9 cellular contexts compared by ENCODE assay signal in the genomic region with DNA sequence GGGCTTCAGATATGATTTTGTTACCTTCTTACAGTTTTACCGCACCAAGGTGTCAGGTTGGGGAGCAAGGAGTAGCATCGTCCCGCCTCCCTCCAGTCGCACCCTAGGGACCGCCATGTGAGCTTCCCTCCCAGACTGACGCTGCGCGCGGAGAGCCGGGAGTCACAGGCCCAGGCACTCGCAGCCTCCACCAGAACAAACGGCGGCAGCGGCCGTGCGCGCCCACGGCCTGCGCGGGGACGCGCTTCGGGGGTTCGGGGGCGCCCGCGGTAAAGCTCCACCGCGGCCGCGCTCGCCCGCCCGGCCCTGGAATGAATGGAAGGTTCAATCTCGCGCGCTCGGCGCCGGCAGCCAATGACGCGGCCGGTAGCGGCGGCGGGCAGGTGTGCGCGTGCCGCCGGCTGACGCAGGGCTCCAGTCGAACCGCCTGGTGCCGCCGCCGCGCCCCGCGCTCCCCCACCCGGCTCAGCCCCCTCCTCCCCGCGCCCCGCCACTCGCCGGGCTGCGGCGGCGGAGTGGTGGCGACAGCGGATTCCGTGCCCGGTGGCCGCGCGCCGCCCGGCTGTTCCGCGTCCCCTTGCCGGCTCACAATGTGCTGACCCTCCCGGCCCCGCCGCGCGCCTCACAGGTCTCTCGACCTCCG. TPM values are rescaled to one million over a fixed set of nuclear protein-coding genes. Genes with fewer than 3 reads are reported as not detected.
DNase-seq lines count a peak whose midpoint lies in the region; ATAC-seq and TF ChIP-seq lines count a peak whose summit lies in the region.
"Had no signal": no experiment of that assay in that cellular context is flagged by ENCODE, and none has a peak within 500 bp of the region (broad histone marks: within the 10 kb centered on the region; RNA-seq: fewer than 3 reads in every experiment).

No MANE protein-coding gene starts in this region.

- peak overlapping the region; percentile 77 for H3K4me3 ChIP-seq in WERI-Rb-1 (ENCODE audit: low read depth, low read length)
- no peak overlapping the region for H3K4me3 ChIP-seq in HAP-1

- H3K9me3 ChIP-seq in WERI-Rb-1 (ENCODE audit: severe bottlenecking): no peaks in the 10 kb centered on the region
- H3K9me3 ChIP-seq in CD4-positive, alpha-beta T cell (ENCODE audit: control insufficient read depth, low read length): no peaks in the 10 kb centered on the region
- no peaks in the 10 kb centered on the region for H3K9me3 ChIP-seq in HAP-1

- H3K4me1 Mint-ChIP-seq in Calu3 (ENCODE audit: low read depth, unreplicated experiment): no peaks in the 10 kb centered on the region
- H3K4me1 Mint-ChIP-seq in CD4-positive, alpha-beta T cell (ENCODE audit: low read depth): peaks cover 12% of the 10 kb centered on the region
- H3K4me1 Mint-ChIP-seq in activated CD4-positive, alpha-beta memory T cell treated with anti-CD3 and anti-CD28 coated beads for 36 hours (ENCODE audit: low read depth): peaks cover 5% of the 10 kb centered on the region

- H3K27me3 ChIP-seq in WERI-Rb-1 (ENCODE audit: insufficient read depth, low read depth, severe bottlenecking) (no peaks in the 10 kb centered on the region), HAP-1 (ENCODE audit: low read depth) (no peaks in the 10 kb centered on the region)
- H3K27me3 ChIP-seq in CD4-positive, alpha-beta T cell (ENCODE audit: control insufficient read depth, insufficient read depth, low read length): peaks cover 64% of the 10 kb centered on the region

- in situ Hi-C loops in HAP-1 (cut with MboI; ENCODE audit: low sequenced_read_pairs): no loop called here

- H3K27ac Mint-ChIP-seq in Calu3 (ENCODE audit: unreplicated experiment): no peak overlapping the region
- H3K27ac Mint-ChIP-seq in CD4-positive, alpha-beta T cell: no peak overlapping the region
- no peak overlapping the region for H3K27ac Mint-ChIP-seq in activated CD4-positive, alpha-beta memory T cell treated with anti-CD3 and anti-CD28 coated beads for 36 hours

- peaks cover 8% of the 10 kb centered on the region for H3K36me3 Mint-ChIP-seq in Calu3 (ENCODE audit: insufficient read depth, unreplicated experiment)
- H3K36me3 Mint-ChIP-seq in CD4-positive, alpha-beta T cell (ENCODE audit: low read depth): no peaks in the 10 kb centered on the region
- H3K36me3 Mint-ChIP-seq in activated CD4-positive, alpha-beta memory T cell treated with anti-CD3 and anti-CD28 coated beads for 36 hours: peaks cover 2% of the 10 kb centered on the region

- no peaks in the 10 kb centered on the region for H3K9me3 Mint-ChIP-seq in Calu3 (ENCODE audit: low read depth, unreplicated experiment)
- peaks cover 3% of the 10 kb centered on the region for H3K9me3 Mint-ChIP-seq in CD4-positive, alpha-beta T cell
- H3K9me3 Mint-ChIP-seq in activated CD4-positive, alpha-beta memory T cell treated with anti-CD3 and anti-CD28 coated beads for 36 hours: no peaks in the 10 kb centered on the region

- no peak for TF ChIP-seq CTCF in Calu3 (IDR thresholded peaks at IDR 0.05; ENCODE audit: unreplicated experiment)
- TF ChIP-seq CTCF in WERI-Rb-1 (IDR thresholded peaks at IDR 0.05; ENCODE audit: low read depth, low read length): no peak
- no peak for TF ChIP-seq CTCF in CD4-positive, alpha-beta T cell (IDR thresholded peaks at IDR 0.05)

- H3K36me3 ChIP-seq in WERI-Rb-1 (peaks cover 3% of the 10 kb centered on the region; the same call in 1 of the 2 replicates), HAP-1 (replicated peaks) (no peaks in the 10 kb centered on the region)

- POLR2A ChIA-PET in CD4-positive, alpha-beta T cell (lab: Charles Lee): no interaction called here
- POLR2A ChIA-PET in activated CD4-positive, alpha-beta memory T cell treated with anti-CD3 and anti-CD28 coated beads for 36 hours (lab: Charles Lee): no interaction called here

- H3K27me3 Mint-ChIP-seq in Calu3 (ENCODE audit: unreplicated experiment): no peaks in the 10 kb centered on the region
- H3K27me3 Mint-ChIP-seq in CD4-positive, alpha-beta T cell: peaks cover 64% of the 10 kb centered on the region
- peaks cover 42% of the 10 kb centered on the region for H3K27me3 Mint-ChIP-seq in activated CD4-positive, alpha-beta memory T cell treated with anti-CD3 and anti-CD28 coated beads for 36 hours

- peak overlapping the region; percentile 82 for H3K4me3 Mint-ChIP-seq in Calu3 (ENCODE audit: low read depth, unreplicated experiment)
- H3K4me3 Mint-ChIP-seq in CD4-positive, alpha-beta T cell: no peak overlapping the region
- no peak overlapping the region for H3K4me3 Mint-ChIP-seq in activated CD4-positive, alpha-beta memory T cell treated with anti-CD3 and anti-CD28 coated beads for 36 hours

- peak overlapping the region; percentile 99 for H3K27ac ChIP-seq in WERI-Rb-1
- H3K27ac ChIP-seq in CD4-positive, alpha-beta T cell (ENCODE audit: low read depth, low read length): no peak overlapping the region

- no peak for ATAC-seq in CD4-positive, alpha-beta T cell (ENCODE audit: poor library complexity)

- H3K4me1 ChIP-seq in HAP-1: peaks cover 6% of the 10 kb centered on the region

- DNase-seq in Calu3 (no peak), WERI-Rb-1 (peak; percentile 91), head of caudate nucleus (peak in 41 of 42 donors; percentile 13 to 86 (median 69)), occipital lobe (lab: John Stamatoyannopoulos, UW) (peak; percentile 9), OCI-M2 (lab: John Stamatoyannopoulos, UW; ENCODE audit: unreplicated experiment) (no peak), HAP-1 (ENCODE audit: low spot score in 2 of 2) (no peak)
- DNase-seq in CD4-positive, alpha-beta T cell: no peak
- no peak for DNase-seq in activated CD4-positive, alpha-beta memory T cell treated with anti-CD3 and anti-CD28 coated beads for 36 hours

- intact Hi-C loops in Calu3 (cut with micrococcal nuclease; ENCODE audit: unreplicated experiment): no loop called here
- intact Hi-C loops in head of caudate nucleus (cut with DNase I): no loop called here
- intact Hi-C loops in CD4-positive, alpha-beta T cell (cut with DNase I, micrococcal nuclease): no loop called here
- intact Hi-C loops in activated CD4-positive, alpha-beta memory T cell treated with anti-CD3 and anti-CD28 coated beads for 36 hours (cut with micrococcal nuclease): loop anchor here (10.0 kb wide), 1 partner anchor 146 kb away; no protein-coding TSS in a partner anchor

- no TSS peak for BruUV-seq in Calu3 (replicated peaks; lab: Mats Ljungman, UMichigan)

- CTCF ChIA-PET in Calu3 (lab: Charles Lee): no interaction called here
- CTCF ChIA-PET in CD4-positive, alpha-beta T cell (lab: Charles Lee): no interaction called here
- CTCF ChIA-PET in activated CD4-positive, alpha-beta memory T cell treated with anti-CD3 and anti-CD28 coated beads for 36 hours (lab: Charles Lee): interaction anchor here (0.6 to 1.6 kb wide), 3 partner anchors 16 to 151 kb away, joined by 3 to 6 read pairs (median 3); no protein-coding TSS in a partner anchor

RNA-seq across cellular contexts. Expression of a gene that starts 16.5 kb away (rescaled TPM):
- total RNA-seq in Calu3 (2022) (not detected in 2 replicates), occipital lobe (0.16 TPM)
- not detected for total RNA-seq in CD4-positive, alpha-beta T cell
- total RNA-seq in activated CD4-positive, alpha-beta memory T cell treated with anti-CD3 and anti-CD28 coated beads for 36 hours: not detected
- total RNA-seq: kidney had no signal

Comparison
In these comparisons a context has a peak if more than half of its experiments do, and no peak if none do; other contexts are left out.
1. DNase-seq: peak in WERI-Rb-1 (single experiment), head of caudate nucleus (41 of 42) and occipital lobe (single experiment); none in Calu3 (single experiment), CD4-positive, alpha-beta T cell (0 of 10), activated CD4-positive, alpha-beta memory T cell treated with anti-CD3 and anti-CD28 coated beads for 36 hours (single experiment), OCI-M2 (single experiment) and HAP-1 (0 of 2).